ENCODE assay signal across 9 cellular contexts in the genomic region with DNA sequence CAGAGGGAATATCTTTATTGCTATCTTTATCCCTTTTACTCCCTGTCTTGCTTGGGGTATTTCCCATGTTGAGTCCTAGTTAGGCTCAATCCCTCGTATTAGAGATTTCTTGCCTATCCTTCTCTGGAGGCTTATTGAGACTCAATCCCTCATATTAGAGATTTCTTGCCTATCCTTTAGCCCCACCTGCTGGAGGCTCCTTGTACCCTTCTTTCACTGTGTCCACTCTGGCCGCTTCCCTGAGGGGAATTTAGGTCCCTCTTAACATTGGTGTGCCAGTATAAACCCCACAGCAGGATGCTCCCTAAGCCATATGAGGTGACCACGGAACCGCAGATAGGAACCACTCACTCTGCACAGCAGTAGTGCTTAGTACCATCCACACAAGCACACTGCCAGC.
DNase-seq lines count a peak whose midpoint lies in the region; ATAC-seq and TF ChIP-seq lines count a peak whose summit lies in the region.
"Had no signal": no experiment of that assay in that cellular context is flagged by ENCODE, and none has a peak within 500 bp of the region (broad histone marks: within the 10 kb centered on the region; RNA-seq: fewer than 3 reads in every experiment).

No MANE protein-coding gene starts in this region.

- no peak overlapping the region for H3K27ac ChIP-seq in C4-2B
- no peak overlapping the region for H3K27ac ChIP-seq in GM23338 (ENCODE audit: low read depth)

- TF ChIP-seq POLR2A in erythroblast (IDR thresholded peaks at IDR 0.05; ENCODE audit: low read length) = no peak

- no peaks in the 10 kb centered on the region for H3K79me2 ChIP-seq in GM23338 (replicated peaks; ENCODE audit: insufficient read depth)

- TF ChIP-seq CTCF in C4-2B (conservative IDR thresholded peaks at IDR 0.05) (peak; percentile 69), GM23338 (conservative IDR thresholded peaks at IDR 0.05; ENCODE audit: low read depth in 2 of 2) (peak; percentile 41 to 56), mesothelial cell of epicardium (IDR thresholded peaks at IDR 0.05; ENCODE audit: unreplicated experiment) (no peak)

- H2AFZ ChIP-seq in GM23338 = no peak overlapping the region

- peaks cover 13% of the 10 kb centered on the region; the same call in 1 of the 2 replicates for H3K36me3 ChIP-seq in GM23338 (ENCODE audit: insufficient read depth)

- no peaks in the 10 kb centered on the region for H3K4me1 Mint-ChIP-seq in GM23338
- H3K4me1 Mint-ChIP-seq in mesothelial cell of epicardium = no peaks in the 10 kb centered on the region
- no peaks in the 10 kb centered on the region for H3K4me1 Mint-ChIP-seq in stimulated activated effector memory CD8-positive, alpha-beta T cell treated with anti-CD3 and anti-CD28 coated beads, Interleukin-12 subunit alpha, Interleukin-12 subunit beta, amount 100 ng/mL, for 72 hours

- no peak for ATAC-seq in GM23338
- ATAC-seq in stimulated activated effector memory CD8-positive, alpha-beta T cell treated with anti-CD3 and anti-CD28 coated beads, Interleukin-12 subunit alpha, Interleukin-12 subunit beta, amount 100 ng/mL, for 72 hours = no peak

- no peak overlapping the region for H3K4me2 ChIP-seq in GM23338

- no peaks in the 10 kb centered on the region for H3K4me1 ChIP-seq in GM23338 (ENCODE audit: insufficient read depth)

- no peak overlapping the region for H3K27ac Mint-ChIP-seq in GM23338
- H3K27ac Mint-ChIP-seq in mesothelial cell of epicardium = no peak overlapping the region
- H3K27ac Mint-ChIP-seq in stimulated activated effector memory CD8-positive, alpha-beta T cell treated with anti-CD3 and anti-CD28 coated beads, Interleukin-12 subunit alpha, Interleukin-12 subunit beta, amount 100 ng/mL, for 72 hours = no peak overlapping the region

- H3F3A ChIP-seq in GM23338 (replicated peaks; ENCODE audit: low read depth) = no peaks in the 10 kb centered on the region

- H3K27me3 Mint-ChIP-seq in GM23338 (ENCODE audit: insufficient read depth, low read depth, poor library complexity) (peaks cover 2% of the 10 kb centered on the region), mesothelial cell of epicardium (ENCODE audit: low read depth) (peaks cover 9% of the 10 kb centered on the region)

- DNase-seq in GM23338 (ENCODE audit: low spot score) (peak; percentile 57), OCI-M1 (lab: John Stamatoyannopoulos, UW) (peak; percentile 14), erythroblast (lab: John Stamatoyannopoulos, UW) (peak; percentile 8 to 54), mesothelial cell of epicardium (ENCODE audit: low spot score in 2 of 2, unreplicated experiment in 2 of 2) (no peak), T1000 (lab: John Stamatoyannopoulos, UW) (no peak), hepatic stellate cell (ENCODE audit: low spot score) (no peak)
- DNase-seq in stimulated activated effector memory CD8-positive, alpha-beta T cell treated with anti-CD3 and anti-CD28 coated beads, Interleukin-12 subunit alpha, Interleukin-12 subunit beta, amount 100 ng/mL, for 72 hours (ENCODE audit: low spot score in 2 of 2) = no peak
- DNase-seq: effector CD8-positive, alpha-beta T cell had no signal

- H3K4me3 ChIP-seq in GM23338 = no peak overlapping the region

- H3K9me2 ChIP-seq in GM23338 (ENCODE audit: insufficient read depth) = peaks cover 10% of the 10 kb centered on the region; the same call in 1 of the 2 replicates

- H3K9me3 Mint-ChIP-seq in GM23338 (peaks cover 38% of the 10 kb centered on the region), mesothelial cell of epicardium (peaks cover 35% of the 10 kb centered on the region)
- H3K9me3 Mint-ChIP-seq in stimulated activated effector memory CD8-positive, alpha-beta T cell treated with anti-CD3 and anti-CD28 coated beads, Interleukin-12 subunit alpha, Interleukin-12 subunit beta, amount 100 ng/mL, for 72 hours = peaks cover 7% of the 10 kb centered on the region

- H4K20me1 ChIP-seq in GM23338 (replicated peaks; ENCODE audit: insufficient read depth) = no peaks in the 10 kb centered on the region

- H3K36me3 Mint-ChIP-seq in GM23338 (ENCODE audit: low read depth) = peaks cover 32% of the 10 kb centered on the region
- no peaks in the 10 kb centered on the region for H3K36me3 Mint-ChIP-seq in mesothelial cell of epicardium
- no peaks in the 10 kb centered on the region for H3K36me3 Mint-ChIP-seq in stimulated activated effector memory CD8-positive, alpha-beta T cell treated with anti-CD3 and anti-CD28 coated beads, Interleukin-12 subunit alpha, Interleukin-12 subunit beta, amount 100 ng/mL, for 72 hours

- H3K27me3 ChIP-seq in GM23338 (ENCODE audit: insufficient read depth) = no peaks in the 10 kb centered on the region

- no peak overlapping the region for H3K4me3 Mint-ChIP-seq in GM23338
- H3K4me3 Mint-ChIP-seq in mesothelial cell of epicardium = no peak overlapping the region
- no peak overlapping the region for H3K4me3 Mint-ChIP-seq in stimulated activated effector memory CD8-positive, alpha-beta T cell treated with anti-CD3 and anti-CD28 coated beads, Interleukin-12 subunit alpha, Interleukin-12 subunit beta, amount 100 ng/mL, for 72 hours

TF ChIP-seq in GM23338, 12 proteins besides CTCF, POLR2A, EP300 and RAD21 (continues in another document):
- TF ChIP-seq REST (IDR thresholded peaks at IDR 0.05; ENCODE audit: unreplicated experiment) (no peak), STAT1 (IDR thresholded peaks at IDR 0.05; ENCODE audit: unreplicated experiment) (no peak)

Comparison
In these comparisons a context has a peak if more than half of its experiments do, and no peak if none do; other contexts are left out.
1. DNase-seq: peak in GM23338 (single experiment), OCI-M1 (single experiment) and erythroblast (2 of 2); none in mesothelial cell of epicardium (0 of 2), T1000 (single experiment), stimulated activated effector memory CD8-positive, alpha-beta T cell treated with anti-CD3 and anti-CD28 coated beads, Interleukin-12 subunit alpha, Interleukin-12 subunit beta, amount 100 ng/mL, for 72 hours (0 of 2) and hepatic stellate cell (single experiment).